ENCODE assay signal across 7 cellular contexts in the genomic region with DNA sequence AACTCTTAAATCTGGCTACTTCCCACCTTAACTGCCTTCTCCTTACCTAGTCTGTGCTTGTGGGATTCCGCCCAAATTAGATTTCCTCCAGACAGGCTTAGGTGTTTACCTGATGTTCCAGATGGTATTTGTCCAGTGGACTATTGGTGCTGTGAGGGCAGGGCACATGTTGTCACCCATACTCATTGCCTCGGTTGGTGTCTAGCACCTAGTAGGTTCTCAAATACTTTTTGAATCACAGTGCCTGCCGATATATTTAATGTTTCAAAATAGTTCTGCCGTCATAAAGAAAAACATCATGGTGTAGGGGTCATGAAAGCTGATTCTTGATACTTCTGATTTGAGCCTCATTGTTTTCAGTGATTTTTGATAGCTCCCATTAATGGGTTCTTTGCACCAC. TPM values are rescaled to one million over a fixed set of nuclear protein-coding genes. Genes with fewer than 3 reads are reported as not detected.
DNase-seq lines count a peak whose midpoint lies in the region; ATAC-seq lines count a peak whose summit lies in the region.

No MANE protein-coding gene starts in this region.

- no peaks in the 10 kb centered on the region for H3K9me3 Mint-ChIP-seq in activated T-helper 17 cell treated with anti-CD3 and anti-CD28 coated beads, Interleukin-2, amount 50 U/mL, for 72 hours
- H3K9me3 Mint-ChIP-seq in stimulated activated naive CD8-positive, alpha-beta T cell treated with anti-CD3 and anti-CD28 coated beads, Interleukin-15, amount 100 ng/mL, for 72 hours, result no peaks in the 10 kb centered on the region

- H3K27me3 Mint-ChIP-seq in activated T-helper 17 cell treated with anti-CD3 and anti-CD28 coated beads, Interleukin-2, amount 50 U/mL, for 72 hours, result no peaks in the 10 kb centered on the region
- H3K27me3 Mint-ChIP-seq in stimulated activated naive CD8-positive, alpha-beta T cell treated with anti-CD3 and anti-CD28 coated beads, Interleukin-15, amount 100 ng/mL, for 72 hours, result no peaks in the 10 kb centered on the region

- peaks cover 11% of the 10 kb centered on the region for H3K36me3 ChIP-seq in HUES6 (ENCODE audit: control insufficient read depth, insufficient read depth, low read length)
- peaks cover 6% of the 10 kb centered on the region for H3K36me3 ChIP-seq in iPS-18a (ENCODE audit: control insufficient read depth, low read depth, low read length)

- peak overlapping the region; percentile 94 for H3K4me3 Mint-ChIP-seq in activated T-helper 17 cell treated with anti-CD3 and anti-CD28 coated beads, Interleukin-2, amount 50 U/mL, for 72 hours
- H3K4me3 Mint-ChIP-seq in stimulated activated naive CD8-positive, alpha-beta T cell treated with anti-CD3 and anti-CD28 coated beads, Interleukin-15, amount 100 ng/mL, for 72 hours, result peak overlapping the region; percentile 98 to 99

- DNase-seq in stimulated activated naive CD8-positive, alpha-beta T cell treated with anti-CD3 and anti-CD28 coated beads, Interleukin-15, amount 100 ng/mL, for 72 hours, result no peak
- DNase-seq in COLO829 (ENCODE audit: low spot score) (no peak), medulla oblongata (ENCODE audit: extremely low spot score) (no peak), ACHN (no peak)

- H3K27ac Mint-ChIP-seq in activated T-helper 17 cell treated with anti-CD3 and anti-CD28 coated beads, Interleukin-2, amount 50 U/mL, for 72 hours, result peak overlapping the region; percentile 100
- H3K27ac Mint-ChIP-seq in stimulated activated naive CD8-positive, alpha-beta T cell treated with anti-CD3 and anti-CD28 coated beads, Interleukin-15, amount 100 ng/mL, for 72 hours, result peak overlapping the region; percentile 91 to 99

- peaks cover 53% of the 10 kb centered on the region for H3K4me1 Mint-ChIP-seq in activated T-helper 17 cell treated with anti-CD3 and anti-CD28 coated beads, Interleukin-2, amount 50 U/mL, for 72 hours
- peaks cover 70% of the 10 kb centered on the region for H3K4me1 Mint-ChIP-seq in stimulated activated naive CD8-positive, alpha-beta T cell treated with anti-CD3 and anti-CD28 coated beads, Interleukin-15, amount 100 ng/mL, for 72 hours

- no peaks in the 10 kb centered on the region for H3K9me3 ChIP-seq in HUES6 (ENCODE audit: control insufficient read depth, insufficient read depth, low read depth, low read length)
- H3K9me3 ChIP-seq in iPS-18a (ENCODE audit: control insufficient read depth, low read depth, low read length), result no peaks in the 10 kb centered on the region

- H3K27me3 ChIP-seq in HUES6 (ENCODE audit: control insufficient read depth, insufficient read depth, low read length), result no peaks in the 10 kb centered on the region
- no peaks in the 10 kb centered on the region for H3K27me3 ChIP-seq in iPS-18a (ENCODE audit: control insufficient read depth, insufficient read depth, low read length)

- no peak for ATAC-seq in activated T-helper 17 cell treated with anti-CD3 and anti-CD28 coated beads, Interleukin-2, amount 50 U/mL, for 72 hours (replicated peaks)
- no peak for ATAC-seq in stimulated activated naive CD8-positive, alpha-beta T cell treated with anti-CD3 and anti-CD28 coated beads, Interleukin-15, amount 100 ng/mL, for 72 hours

- in situ Hi-C loops in ACHN (cut with HindIII; ENCODE audit: low pct_ligation_motif_present, low pct_unique_long_range_greater_than_20kb, low sequenced_read_pairs), result no loop called here

- H3K36me3 Mint-ChIP-seq in activated T-helper 17 cell treated with anti-CD3 and anti-CD28 coated beads, Interleukin-2, amount 50 U/mL, for 72 hours (ENCODE audit: low read depth), result peaks cover 76% of the 10 kb centered on the region

- H3K9ac ChIP-seq in HUES6 (ENCODE audit: low read length) (peak overlapping the region; percentile 99), iPS-18a (ENCODE audit: low read length) (peak overlapping the region; percentile 89)

- H3K4me3 ChIP-seq in HUES6 (ENCODE audit: low read depth, low read length), result peak overlapping the region; percentile 97
- H3K4me3 ChIP-seq in iPS-18a (ENCODE audit: low read length), result peak overlapping the region; percentile 92

- H3K4me1 ChIP-seq in HUES6 (ENCODE audit: control insufficient read depth, insufficient read depth, low read length) (peaks cover 50% of the 10 kb centered on the region), iPS-18a (ENCODE audit: control insufficient read depth, low read depth, low read length) (peaks cover 32% of the 10 kb centered on the region)

- H3K27ac ChIP-seq in HUES6 (ENCODE audit: low read depth, low read length), result peak overlapping the region; percentile 100; the same call in 1 of the 2 replicates
- H3K27ac ChIP-seq in iPS-18a (ENCODE audit: low read length), result peak overlapping the region; percentile 91

RNA-seq across cellular contexts. Expression of a gene that starts 1.1 kb away (rescaled TPM):
- total RNA-seq in activated T-helper 17 cell treated with anti-CD3 and anti-CD28 coated beads, Interleukin-2, amount 50 U/mL, for 72 hours, result 100 to 1,000 TPM; 180 to 230 TPM

RNA-seq across cellular contexts. Expression of a gene that starts 1.4 kb away (rescaled TPM):
- 100 to 1,000 TPM; 303 to 319 TPM for total RNA-seq in activated T-helper 17 cell treated with anti-CD3 and anti-CD28 coated beads, Interleukin-2, amount 50 U/mL, for 72 hours

RNA-seq across cellular contexts. Expression of a gene that starts 39.3 kb away (rescaled TPM):
- total RNA-seq in activated T-helper 17 cell treated with anti-CD3 and anti-CD28 coated beads, Interleukin-2, amount 50 U/mL, for 72 hours, result 10 to 100 TPM; 26.1 to 33.1 TPM
